Comparison of ENCODE assay signal across 15 cellular contexts in the genomic region with DNA sequence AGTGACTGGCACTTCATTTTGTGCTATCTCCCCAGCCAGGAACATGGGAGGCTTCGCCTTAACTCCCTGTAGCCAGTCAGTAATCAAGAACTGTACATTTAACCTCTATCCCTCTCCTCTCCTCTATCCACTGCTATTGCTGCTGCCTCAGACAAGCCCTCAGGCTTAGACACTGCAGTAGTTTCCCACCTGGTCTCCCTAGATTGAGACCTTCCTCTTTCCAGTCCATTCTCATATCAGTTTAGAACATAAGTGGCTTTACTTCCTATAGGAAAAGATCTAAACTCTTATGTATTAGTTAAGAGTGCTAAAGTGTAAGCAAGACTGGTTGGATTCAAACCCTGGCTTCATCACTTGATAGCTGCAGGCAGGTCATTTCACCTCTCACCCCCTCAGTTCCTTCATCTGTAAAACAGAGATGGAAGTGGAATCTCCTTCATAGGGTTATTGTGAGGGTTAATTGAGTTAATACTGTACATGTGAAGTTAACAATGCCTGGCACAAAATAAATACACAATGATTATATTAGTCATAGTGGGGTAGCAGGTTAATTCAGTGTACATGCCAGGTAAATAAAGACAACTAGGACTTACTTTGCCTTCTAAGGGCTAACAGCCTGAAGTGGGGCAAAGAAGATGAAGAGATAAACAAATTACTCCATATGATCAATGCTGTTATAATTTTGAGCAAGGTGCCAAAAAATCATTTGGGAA.
"Had no signal": no experiment of that assay in that cellular context is flagged by ENCODE, and none has a peak within 500 bp of the region (broad histone marks: within the 10 kb centered on the region; RNA-seq: fewer than 3 reads in every experiment).

No MANE protein-coding gene starts in this region.

- H3K4me3 ChIP-seq: colonic mucosa, tibial nerve had no signal

- H3K9me3 ChIP-seq: colonic mucosa, tibial nerve had no signal

- H3K4me3 Mint-ChIP-seq: activated naive CD8-positive, alpha-beta T cell treated with anti-CD3 and anti-CD28 coated beads, Interleukin-2, amount 10 ng/mL, durations not matched to agents 7 days and 5 days; brain; immature natural killer cell; natural killer cell; stimulated activated naive B cell treated with anti-CD40 and anti-IgM and Interleukin-4, amounts not matched to agents 10 μg/mL and 1 μg/mL and 100 μg/mL, for 72 hours had no signal

- H3K36me3 Mint-ChIP-seq: brain; immature natural killer cell; natural killer cell; stimulated activated naive B cell treated with anti-CD40 and anti-IgM and Interleukin-4, amounts not matched to agents 10 μg/mL and 1 μg/mL and 100 μg/mL, for 72 hours had no signal

- H3K36me3 ChIP-seq: colonic mucosa had no signal

- H3K27me3 Mint-ChIP-seq: activated naive CD8-positive, alpha-beta T cell treated with anti-CD3 and anti-CD28 coated beads, Interleukin-2, amount 10 ng/mL, durations not matched to agents 7 days and 5 days; brain; stimulated activated naive B cell treated with anti-CD40 and anti-IgM and Interleukin-4, amounts not matched to agents 10 μg/mL and 1 μg/mL and 100 μg/mL, for 72 hours had no signal

- H3K27ac ChIP-seq: colonic mucosa, tibial nerve had no signal

- H3K4me1 ChIP-seq: colonic mucosa had no signal

- H3K9me3 Mint-ChIP-seq: activated naive CD8-positive, alpha-beta T cell treated with anti-CD3 and anti-CD28 coated beads, Interleukin-2, amount 10 ng/mL, durations not matched to agents 7 days and 5 days; immature natural killer cell; natural killer cell had no signal

- ATAC-seq: natural killer cell; stimulated activated naive B cell treated with anti-CD40 and anti-IgM and Interleukin-4, amounts not matched to agents 10 μg/mL and 1 μg/mL and 100 μg/mL, for 72 hours had no signal

- H3K27me3 ChIP-seq: colonic mucosa, tibial nerve had no signal

- H3K27ac Mint-ChIP-seq: activated naive CD8-positive, alpha-beta T cell treated with anti-CD3 and anti-CD28 coated beads, Interleukin-2, amount 10 ng/mL, durations not matched to agents 7 days and 5 days; stimulated activated naive B cell treated with anti-CD40 and anti-IgM and Interleukin-4, amounts not matched to agents 10 μg/mL and 1 μg/mL and 100 μg/mL, for 72 hours had no signal

- DNase-seq: activated CD4-positive, CD25-positive, alpha-beta regulatory T cell treated with anti-CD3 and anti-CD28 coated beads, Interleukin-2, amount 50 U/mL, for 72 hours; activated naive CD4-positive, alpha-beta T cell; activated naive CD8-positive, alpha-beta T cell treated with anti-CD3 and anti-CD28 coated beads, Interleukin-2, amount 10 ng/mL, durations not matched to agents 7 days and 5 days; activated T-cell treated with anti-CD3 and anti-CD28 coated beads for 4 hours; central memory CD4-positive, alpha-beta T cell; colonic mucosa; foreskin fibroblast; immature natural killer cell; mesendoderm; natural killer cell; stimulated activated CD4-positive, alpha-beta T cell treated with anti-CD3 and anti-CD28 coated beads, Interleukin-2, amount 100 ng/mL, for 48 hours; stimulated activated naive B cell treated with anti-CD40 and anti-IgM and Interleukin-4, amounts not matched to agents 10 μg/mL and 1 μg/mL and 100 μg/mL, for 72 hours; T-helper 2 cell had no signal
